In genomic region chr17:78214016-78214705, GRCh38 we compare ENCODE assay signal across 8 cellular contexts. TPM values are rescaled to one million over a fixed set of nuclear protein-coding genes. Genes with fewer than 3 reads are reported as not detected.
DNase-seq lines count a peak whose midpoint lies in the region.

BIRC5 (plus strand) TSS chr17:78214253; CDS start chr17:78214317, 64 bp downstream.

- DNase-seq in DMS79 (lab: John Stamatoyannopoulos, UW) (peak; percentile 47), H7 (peak; percentile 99), MV-4-11 (lab: John Stamatoyannopoulos, UW) (peak; percentile 81), SIG-M5 treated with dmso at 0.1 percent for 504 hours (lab: John Stamatoyannopoulos, UW; ENCODE audit: unreplicated experiment) (peak; percentile 90), foreskin melanocyte (peak; percentile 69), neuronal stem cell (ENCODE audit: low spot score) (peak; percentile 84)
- peak; percentile 97 for DNase-seq in activated effector memory CD4-positive, alpha-beta T cell treated with anti-CD3 and anti-CD28 coated beads, Interleukin-2, amount 50 U/mL, for 16 hours

- H4K8ac ChIP-seq in neuronal stem cell (ENCODE audit: low read depth, low read length) = no peak within 1 kb of the TSS

- H3K27me3 ChIP-seq in H7 (ENCODE audit: control insufficient read depth, insufficient read depth, low read length) (no peaks in the 10 kb centered on the region; the same call in 1 of the 2 replicates), neuronal stem cell (ENCODE audit: control insufficient read depth in 3 of 3, insufficient read depth in 3 of 3, low read depth in 1 of 3, low read length in 3 of 3) (peaks cover 0 to 2% (median 0%) of the 10 kb centered on the region in 3 experiments), stomach smooth muscle (ENCODE audit: control insufficient read depth in 1 of 2, insufficient read depth in 2 of 2, low read length in 2 of 2) (peaks cover 0 to 5% of the 10 kb centered on the region in 2 donors)

- H3K9ac ChIP-seq in neuronal stem cell (ENCODE audit: low read depth, low read length, poor library complexity) (peak within 1 kb of the TSS; percentile 91), stomach smooth muscle (ENCODE audit: low read length in 2 of 2) (no peak within 1 kb of the TSS)

- no peak within 1 kb of the TSS for H3K4ac ChIP-seq in neuronal stem cell (ENCODE audit: low read length)

- peak within 1 kb of the TSS; percentile 25 for H3K14ac ChIP-seq in neuronal stem cell (ENCODE audit: low read length)

- H2BK12ac ChIP-seq in neuronal stem cell (ENCODE audit: low read length) = no peak within 1 kb of the TSS

- peak within 1 kb of the TSS; percentile 86 for H2AFZ ChIP-seq in neuronal stem cell (ENCODE audit: low read length)

- peak within 1 kb of the TSS; percentile 40 for H2AK5ac ChIP-seq in neuronal stem cell (ENCODE audit: low read depth, low read length)

- peak within 1 kb of the TSS; percentile 85 for H2BK5ac ChIP-seq in neuronal stem cell (ENCODE audit: low read length)

- H4K91ac ChIP-seq in neuronal stem cell (ENCODE audit: low read depth, low read length, poor library complexity) = peak within 1 kb of the TSS; percentile 45

- peak within 1 kb of the TSS; percentile 90 for H3K4me3 ChIP-seq in H7 (ENCODE audit: insufficient read depth, low read depth, low read length)
- peak within 1 kb of the TSS; percentile 95 to 100 for H3K4me3 ChIP-seq in neuronal stem cell (ENCODE audit: low read length in 2 of 2)
- peak within 1 kb of the TSS; percentile 31 to 64 for H3K4me3 ChIP-seq in stomach smooth muscle (ENCODE audit: low read length in 2 of 2)

- H3K36me3 ChIP-seq in H7 (replicated peaks; ENCODE audit: control insufficient read depth, insufficient read depth, low read length) (peaks cover 9% of the 10 kb centered on the region), neuronal stem cell (replicated peaks in 1 of 2; ENCODE audit: control insufficient read depth in 2 of 2, insufficient read depth in 2 of 2, low read length in 2 of 2) (peaks cover 13 to 32% of the 10 kb centered on the region in 2 donors), stomach smooth muscle (ENCODE audit: control insufficient read depth in 2 of 2, insufficient read depth in 2 of 2, low read length in 2 of 2) (no peaks in the 10 kb centered on the region)

- H2BK15ac ChIP-seq in neuronal stem cell (ENCODE audit: low read length) = no peak within 1 kb of the TSS

- peaks cover 3 to 5% of the 10 kb centered on the region in 2 donors for H3K4me1 ChIP-seq in neuronal stem cell (ENCODE audit: control insufficient read depth in 2 of 2, insufficient read depth in 1 of 2, low read depth in 1 of 2, low read length in 2 of 2)
- H3K4me1 ChIP-seq in stomach smooth muscle (ENCODE audit: control insufficient read depth, insufficient read depth, low read length) = peaks cover 4% of the 10 kb centered on the region

- no CpG with 5 or more reads among the region's 60 CpGs for whole genome bisulfite sequencing in neuronal stem cell (ENCODE audit: extremely low coverage in 2 of 2, insufficient read length in 2 of 2, insufficient replicate concordance in 1 of 2), 2 donors

- peak within 1 kb of the TSS; percentile 50 for H3K27ac ChIP-seq in neuronal stem cell (replicated peaks; ENCODE audit: low read length)
- no peak within 1 kb of the TSS for H3K27ac ChIP-seq in stomach smooth muscle (ENCODE audit: low read length)

- H3K9me3 ChIP-seq in neuronal stem cell (replicated peaks in 1 of 2; ENCODE audit: control insufficient read depth in 2 of 2, insufficient read depth in 1 of 2, low read depth in 1 of 2, low read length in 2 of 2) = no peaks in the 10 kb centered on the region
- no peaks in the 10 kb centered on the region for H3K9me3 ChIP-seq in stomach smooth muscle (ENCODE audit: control insufficient read depth in 2 of 2, low read length in 2 of 2)

- peak within 1 kb of the TSS; percentile 96 for H3K18ac ChIP-seq in neuronal stem cell (ENCODE audit: low read length)

- peak within 1 kb of the TSS; percentile 63 for H2BK120ac ChIP-seq in neuronal stem cell (ENCODE audit: low read depth, low read length)

- H3K4me2 ChIP-seq in neuronal stem cell (ENCODE audit: insufficient read depth, low read length, poor library complexity, severe bottlenecking) = peak within 1 kb of the TSS; percentile 95

- peaks cover 8% of the 10 kb centered on the region for H3K79me1 ChIP-seq in neuronal stem cell (ENCODE audit: low read depth, low read length)

- peak within 1 kb of the TSS; percentile 89 for H3K23ac ChIP-seq in neuronal stem cell (ENCODE audit: low read depth, low read length, poor library complexity)

RNA-seq across cellular contexts. Expression of gene BIRC5, which starts in this region (rescaled TPM):
- 152 and 154 TPM in 2 replicates for total RNA-seq in H7 (2014; rRNA removed; shearing (Covaris generic))
- 118 TPM for polyA plus RNA-seq in neuronal stem cell (2013, experiment 1 of 2)
- polyA plus RNA-seq in neuronal stem cell (2013, experiment 2 of 2) = 125 TPM

Comparison
In these comparisons a context has a peak if more than half of its experiments do, and no peak if none do; other contexts are left out.
1. DNase-seq: peak in every context shown above with its lines; median percentile 99 in H7; 97 in activated effector memory CD4-positive, alpha-beta T cell treated with anti-CD3 and anti-CD28 coated beads, Interleukin-2, amount 50 U/mL, for 16 hours; 90 in SIG-M5 treated with dmso at 0.1 percent for 504 hours; 84 in neuronal stem cell; 81 in MV-4-11; 69 in foreskin melanocyte; 47 in DMS79.
2. H3K4me3 ChIP-seq: peak in every context shown above with its lines; median percentile 98 in neuronal stem cell; 90 in H7; 48 in stomach smooth muscle.